ENCODE assay signal across 7 cellular contexts in genomic region chr18:44742741-44743311, GRCh38.
DNase-seq lines count a peak whose midpoint lies in the region; ATAC-seq and TF ChIP-seq lines count a peak whose summit lies in the region.

No MANE protein-coding gene starts in this region.

- WGBS in tibial nerve, 2 donors = 30 to 44% methylated on average over 3 of the region's 3 CpGs

- H3K27me3 Mint-ChIP-seq in WTC11 (ENCODE audit: low read depth) = no peaks in the 10 kb centered on the region; the same call in 1 of the 2 replicates

- no peak for TF ChIP-seq POLR2A in tibial nerve (IDR thresholded peaks at IDR 0.05)

- CTCF ChIA-PET in WTC11 (lab: Charles Lee) = interaction anchor here (1.5 kb wide), 1 partner anchor 470 kb away, joined by 4 read pairs; no protein-coding TSS in a partner anchor

- ATAC-seq in WTC11 (peak; percentile 7), HG02678 (IDR thresholded peaks at IDR 0.05; ENCODE audit: unreplicated experiment) (no peak)

- POLR2A ChIA-PET in WTC11 (lab: Charles Lee) = interaction anchor here (0.7 kb wide), 1 partner anchor 268 kb away, joined by 3 read pairs; no protein-coding TSS in a partner anchor

- DNase-seq in NCI-H1092 (lab: John Stamatoyannopoulos, UW) = peak; percentile 98
- DNase-seq in WTC11 (ENCODE audit: low spot score) = no peak
- peak; percentile 63 for DNase-seq in kidney glomerular epithelial cell (lab: John Stamatoyannopoulos, UW)
- DNase-seq in tibial nerve (ENCODE audit: low spot score in 2 of 2) = peak; percentile 37 to 73
- no peak for DNase-seq in iPS-NIHi11 (ENCODE audit: low spot score)
- DNase-seq in GM10266 (ENCODE audit: extremely low spot score) = no peak

- H3K27ac ChIP-seq in tibial nerve = peak overlapping the region in 2 of 4 donors; percentile 42 to 64

- H3K9me3 Mint-ChIP-seq in WTC11 = no peaks in the 10 kb centered on the region

- peaks cover 39% of the 10 kb centered on the region for H3K4me1 Mint-ChIP-seq in WTC11

- TF ChIP-seq CTCF in WTC11 (IDR thresholded peaks at IDR 0.05) = no peak
- no peak for TF ChIP-seq CTCF in tibial nerve (IDR thresholded peaks at IDR 0.05)
- no peak for TF ChIP-seq CTCF in GM10266 (IDR thresholded peaks at IDR 0.05; ENCODE audit: control insufficient read depth, insufficient read depth, low read depth, missing control alignments)

- no peaks in the 10 kb centered on the region for H3K27me3 ChIP-seq in tibial nerve

- no peak for TF ChIP-seq EP300 in tibial nerve (IDR thresholded peaks at IDR 0.05)

- no peak overlapping the region for H3K4me3 Mint-ChIP-seq in WTC11

- H3K9me3 ChIP-seq in tibial nerve = no peaks in the 10 kb centered on the region

- H3K4me3 ChIP-seq in tibial nerve = no peak overlapping the region

- no peaks in the 10 kb centered on the region for H3K36me3 Mint-ChIP-seq in WTC11

- peak overlapping the region; percentile 64; the same call in 1 of the 2 replicates for H3K27ac Mint-ChIP-seq in WTC11

- H3K4me1 ChIP-seq in tibial nerve = peaks cover 0 to 42% (median 13%) of the 10 kb centered on the region in 4 donors

- no peaks in the 10 kb centered on the region for H3K36me3 ChIP-seq in tibial nerve

TF ChIP-seq in WTC11, 78 proteins besides CTCF, POLR2A, EP300 and RAD21:
- TF ChIP-seq PRDM15 (CRISPR knock-in tag; IDR thresholded peaks at IDR 0.05) (peak; percentile 23; the same call in 1 of the 2 replicates), USF1 (CRISPR knock-in tag; IDR thresholded peaks at IDR 0.05) (no peak), ETV6 (CRISPR knock-in tag; IDR thresholded peaks at IDR 0.05) (no peak), SP1 (CRISPR knock-in tag; conservative IDR thresholded peaks at IDR 0.05) (no peak), TP53 (CRISPR knock-in tag; IDR thresholded peaks at IDR 0.05) (no peak)

Comparison
In these comparisons a context has a peak if more than half of its experiments do, and no peak if none do; other contexts are left out.
1. DNase-seq: peak in NCI-H1092 (single experiment), kidney glomerular epithelial cell (single experiment) and tibial nerve (2 of 2); none in WTC11 (single experiment), iPS-NIHi11 (single experiment) and GM10266 (single experiment).